23 cellular contexts compared by ENCODE assay signal in genomic region chr5:140165921-140166270, GRCh38.
"Had no signal": no experiment of that assay in that cellular context is flagged by ENCODE, and none has a peak within 500 bp of the region (broad histone marks: within the 10 kb centered on the region; RNA-seq: fewer than 3 reads in every experiment).

No MANE protein-coding gene starts in this region.

- H3K36me3 ChIP-seq: ascending aorta, ovary, right atrium auricular region, tibial artery, uterus had no signal

- H3K4me3 Mint-ChIP-seq: activated T-cell treated with anti-CD3 and anti-CD28 coated beads, Interleukin-2, amount 50 U/mL, for 24 hours; activated T-helper 17 cell treated with anti-CD3 and anti-CD28 coated beads, Interleukin-2, amount 50 U/mL, for 72 hours; immature natural killer cell; memory B cell; naive B cell; stimulated activated naive CD8-positive, alpha-beta T cell treated with anti-CD3 and anti-CD28 coated beads, Interleukin-15, Interleukin-2, amounts not matched to agents 100 ng/mL and 50 ng/mL, for 24 hours had no signal

- H3K27ac Mint-ChIP-seq: activated T-cell treated with anti-CD3 and anti-CD28 coated beads, Interleukin-2, amount 50 U/mL, for 24 hours; activated T-helper 17 cell treated with anti-CD3 and anti-CD28 coated beads, Interleukin-2, amount 50 U/mL, for 72 hours; immature natural killer cell; memory B cell; stimulated activated naive CD8-positive, alpha-beta T cell treated with anti-CD3 and anti-CD28 coated beads, Interleukin-15, Interleukin-2, amounts not matched to agents 100 ng/mL and 50 ng/mL, for 24 hours had no signal

- H3K9me3 Mint-ChIP-seq: activated naive CD4-positive, alpha-beta T cell treated with anti-CD3 and anti-CD28 coated beads, Interleukin-2, amount 50 U/mL, for 72 hours; activated T-cell treated with anti-CD3 and anti-CD28 coated beads, Interleukin-2, amount 50 U/mL, for 24 hours; activated T-helper 17 cell treated with anti-CD3 and anti-CD28 coated beads, Interleukin-2, amount 50 U/mL, for 72 hours; immature natural killer cell; memory B cell; naive B cell; stimulated activated naive CD8-positive, alpha-beta T cell treated with anti-CD3 and anti-CD28 coated beads, Interleukin-15, Interleukin-2, amounts not matched to agents 100 ng/mL and 50 ng/mL, for 24 hours had no signal

- H3K27ac ChIP-seq: ovary, psoas muscle, right atrium auricular region, tibial artery, uterus had no signal

- H3K27me3 ChIP-seq: ovary, right atrium auricular region, tibial artery, uterus had no signal

- H3K36me3 Mint-ChIP-seq: activated naive CD4-positive, alpha-beta T cell treated with anti-CD3 and anti-CD28 coated beads, Interleukin-2, amount 50 U/mL, for 72 hours; naive B cell had no signal

- H3K4me3 ChIP-seq: ascending aorta, mucosa of descending colon, ovary, psoas muscle, right atrium auricular region, tibial artery, uterus had no signal

- H3K4me1 ChIP-seq: ascending aorta, psoas muscle, tibial artery, uterus had no signal

- DNase-seq: activated CD8-positive, alpha-beta memory T cell treated with anti-CD3 and anti-CD28 coated beads for 24 hours; activated CD8-positive, alpha-beta memory T cell treated with anti-CD3 and anti-CD28 coated beads, Interleukin-2, amount 50 U/mL, for 4 hours; activated T-cell treated with anti-CD3 and anti-CD28 coated beads, Interleukin-2, amount 50 U/mL, for 24 hours; cortex of kidney; effector CD4-positive, alpha-beta T cell; foreskin melanocyte; immature natural killer cell; kidney glomerular epithelial cell; left ventricle myocardium superior; naive B cell; ovary; psoas muscle; stimulated activated CD4-positive, alpha-beta T cell treated with anti-CD3 and anti-CD28 coated beads, Interleukin-4, amount 100 ng/mL, for 4 hours; T-helper 9 cell; uterus had no signal

- ATAC-seq: activated naive CD4-positive, alpha-beta T cell treated with anti-CD3 and anti-CD28 coated beads, Interleukin-2, amount 50 U/mL, for 72 hours; activated T-helper 17 cell treated with anti-CD3 and anti-CD28 coated beads, Interleukin-2, amount 50 U/mL, for 72 hours; psoas muscle had no signal

- H3K9me3 ChIP-seq: ascending aorta, mucosa of descending colon, ovary, psoas muscle, right atrium auricular region, tibial artery, uterus had no signal

- H3K4me1 Mint-ChIP-seq: activated T-helper 17 cell treated with anti-CD3 and anti-CD28 coated beads, Interleukin-2, amount 50 U/mL, for 72 hours; immature natural killer cell had no signal
